Comparison of ENCODE assay signal across 19 cellular contexts in genomic region chrX:10142041-10142589, GRCh38. TPM values are rescaled to one million over a fixed set of nuclear protein-coding genes. Genes with fewer than 3 reads are reported as not detected.
DNase-seq lines count a peak whose midpoint lies in the region; ATAC-seq and TF ChIP-seq lines count a peak whose summit lies in the region.
"Had no signal": no experiment of that assay in that cellular context is flagged by ENCODE, and none has a peak within 500 bp of the region (broad histone marks: within the 10 kb centered on the region; RNA-seq: fewer than 3 reads in every experiment).

No MANE protein-coding gene starts in this region.

- H3K4me1 Mint-ChIP-seq in GM23338: no peaks in the 10 kb centered on the region

- peaks cover 3% of the 10 kb centered on the region for H3K27me3 Mint-ChIP-seq in GM23338 (ENCODE audit: insufficient read depth, low read depth, poor library complexity)

- H2AFZ ChIP-seq in osteoblast (ENCODE audit: low read length): no peak overlapping the region
- no peak overlapping the region for H2AFZ ChIP-seq in GM23338

- no peaks in the 10 kb centered on the region for H3F3A ChIP-seq in GM23338 (replicated peaks; ENCODE audit: low read depth)

- H4K20me1 ChIP-seq in osteoblast (ENCODE audit: insufficient read depth, low read length) (no peaks in the 10 kb centered on the region), GM23338 (replicated peaks; ENCODE audit: insufficient read depth) (no peaks in the 10 kb centered on the region)

- ATAC-seq in left ventricle myocardium superior (no peak), GM18498 (IDR thresholded peaks at IDR 0.05; ENCODE audit: unreplicated experiment) (no peak), GM23338 (no peak)
- ATAC-seq: CD8-positive, alpha-beta T cell had no signal

- H3K27me3 ChIP-seq in osteoblast (ENCODE audit: insufficient read depth, low read length) (no peaks in the 10 kb centered on the region), GM23338 (ENCODE audit: insufficient read depth) (no peaks in the 10 kb centered on the region)
- H3K27me3 ChIP-seq: BE2C had no signal

- H3K9me3 Mint-ChIP-seq in GM23338: no peaks in the 10 kb centered on the region
- H3K9me3 Mint-ChIP-seq: CD8-positive, alpha-beta T cell; HFFc6 had no signal

- H3K79me2 ChIP-seq in osteoblast (ENCODE audit: insufficient read depth, low read length) (no peaks in the 10 kb centered on the region), GM23338 (replicated peaks; ENCODE audit: insufficient read depth) (no peaks in the 10 kb centered on the region)

- H3K36me3 ChIP-seq in osteoblast (ENCODE audit: insufficient read depth, low read length) (peaks cover 15% of the 10 kb centered on the region), GM23338 (ENCODE audit: insufficient read depth) (no peaks in the 10 kb centered on the region)
- H3K36me3 ChIP-seq: BE2C, HAP-1 had no signal

- H3K4me3 Mint-ChIP-seq in GM23338: no peak overlapping the region
- H3K4me3 Mint-ChIP-seq: CD8-positive, alpha-beta T cell; HFFc6 had no signal

- DNase-seq in cardiac septum (ENCODE audit: low spot score) (peak; percentile 63), left ventricle myocardium superior (no peak), cerebellar cortex (ENCODE audit: low spot score) (peak; percentile 36), osteoblast (ENCODE audit: insufficient read length, low spot score, missing footprints) (peak; percentile 60), iPS-NIHi7 (ENCODE audit: extremely low spot score) (no peak), GM23338 (ENCODE audit: low spot score) (no peak)
- DNase-seq: ACHN; BE2C; CD8-positive, alpha-beta T cell; COR-L47; DMS153; DMS79 treated with DMSO at 0.1 percent for 48 hours; EL; GDM1; HFFc6 had no signal

- intact Hi-C loops in cardiac septum (cut with DNase I): no loop called here
- intact Hi-C loops in left ventricle myocardium superior (cut with micrococcal nuclease): no loop called here

- TF ChIP-seq CTCF in osteoblast (IDR thresholded peaks at IDR 0.05; ENCODE audit: extremely low read depth, low read depth, low read length): no peak
- TF ChIP-seq CTCF in GM23338 (conservative IDR thresholded peaks at IDR 0.05; ENCODE audit: low read depth in 2 of 2): no peak

- no peak overlapping the region for H3K27ac Mint-ChIP-seq in GM23338
- H3K27ac Mint-ChIP-seq: CD8-positive, alpha-beta T cell; HFFc6 had no signal

- H3K9me3 ChIP-seq in osteoblast (ENCODE audit: low read depth, low read length): no peaks in the 10 kb centered on the region
- H3K9me3 ChIP-seq: BE2C, HAP-1 had no signal

- peaks cover 43% of the 10 kb centered on the region for H3K36me3 Mint-ChIP-seq in GM23338 (ENCODE audit: low read depth)

- no peaks in the 10 kb centered on the region for H3K9me2 ChIP-seq in GM23338 (ENCODE audit: insufficient read depth)

- H3K4me2 ChIP-seq in osteoblast (ENCODE audit: insufficient read depth, low read length): no peak overlapping the region
- no peak overlapping the region for H3K4me2 ChIP-seq in GM23338

- no peaks in the 10 kb centered on the region for H3K4me1 ChIP-seq in osteoblast (ENCODE audit: insufficient read depth, low read length)
- H3K4me1 ChIP-seq in GM23338 (ENCODE audit: insufficient read depth): no peaks in the 10 kb centered on the region
- H3K4me1 ChIP-seq: BE2C, HAP-1 had no signal

- H3K4me3 ChIP-seq in osteoblast (ENCODE audit: insufficient read depth, low read length): no peak overlapping the region
- H3K4me3 ChIP-seq in GM23338: no peak overlapping the region
- H3K4me3 ChIP-seq: HAP-1 had no signal

- H3K27ac ChIP-seq in osteoblast (ENCODE audit: low read depth, low read length) (no peak overlapping the region), GM23338 (ENCODE audit: low read depth) (no peak overlapping the region)
- H3K27ac ChIP-seq: C4-2B, HL-60 had no signal

TF ChIP-seq in GM23338, 12 proteins besides CTCF, POLR2A, EP300 and RAD21 (continues in another document):
- TF ChIP-seq STAT1 (IDR thresholded peaks at IDR 0.05; ENCODE audit: unreplicated experiment) (no peak), EZH2phosphoT487 (IDR thresholded peaks at IDR 0.05; ENCODE audit: unreplicated experiment) (no peak), NANOG (IDR thresholded peaks at IDR 0.05; ENCODE audit: borderline replicate concordance) (no peak), JUNB (IDR thresholded peaks at IDR 0.05; ENCODE audit: unreplicated experiment) (no peak), CREB1 (CRISPR knock-in tag; IDR thresholded peaks at IDR 0.05; ENCODE audit: low read depth) (no peak), EZH2 (IDR thresholded peaks at IDR 0.05; ENCODE audit: low read depth, unreplicated experiment) (no peak), ZNF331 (CRISPR knock-in tag; IDR thresholded peaks at IDR 0.05; ENCODE audit: low read depth) (no peak), REST (IDR thresholded peaks at IDR 0.05; ENCODE audit: unreplicated experiment) (no peak), ZNF114 (CRISPR knock-in tag; IDR thresholded peaks at IDR 0.05) (no peak)
- TF ChIP-seq, protein P1, sequence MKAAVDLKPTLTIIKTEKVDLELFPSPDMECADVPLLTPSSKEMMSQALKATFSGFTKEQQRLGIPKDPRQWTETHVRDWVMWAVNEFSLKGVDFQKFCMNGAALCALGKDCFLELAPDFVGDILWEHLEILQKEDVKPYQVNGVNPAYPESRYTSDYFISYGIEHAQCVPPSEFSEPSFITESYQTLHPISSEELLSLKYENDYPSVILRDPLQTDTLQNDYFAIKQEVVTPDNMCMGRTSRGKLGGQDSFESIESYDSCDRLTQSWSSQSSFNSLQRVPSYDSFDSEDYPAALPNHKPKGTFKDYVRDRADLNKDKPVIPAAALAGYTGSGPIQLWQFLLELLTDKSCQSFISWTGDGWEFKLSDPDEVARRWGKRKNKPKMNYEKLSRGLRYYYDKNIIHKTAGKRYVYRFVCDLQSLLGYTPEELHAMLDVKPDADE (IDR thresholded peaks at IDR 0.05): no peak

RNA-seq across cellular contexts. Expression of gene CLCN4, which starts 14.7 kb away (rescaled TPM):
- 23.4 TPM for total RNA-seq in cardiac septum
- total RNA-seq in left ventricle myocardium superior: 30.0 TPM
- total RNA-seq in osteoblast: 14.1 and 16.2 TPM in 2 replicates
- total RNA-seq in GM23338 (2014; rRNA removed; shearing (Covaris generic)): 4.9 and 5.0 TPM in 2 replicates
- 0.99 and 1.2 TPM in 2 replicates for polyA plus RNA-seq in GM23338 (2016; fragmentation: Nextera tagmentation; extraction: Ambion mirVana)

Comparison
In these comparisons a context has a peak if more than half of its experiments do, and no peak if none do; other contexts are left out.
1. DNase-seq: peak in cardiac septum (single experiment), cerebellar cortex (single experiment) and osteoblast (single experiment); none in left ventricle myocardium superior (single experiment), iPS-NIHi7 (single experiment) and GM23338 (single experiment).